9 cellular contexts compared by ENCODE assay signal in genomic region chrX:12971282-12972003, GRCh38. TPM values are rescaled to one million over a fixed set of nuclear protein-coding genes. Genes with fewer than 3 reads are reported as not detected.
A peak's percentile ranks its signal among the peaks of the same experiment; 100 is the strongest.
DNase-seq lines count a peak whose midpoint lies in the region; ATAC-seq, FAIRE-seq and TF ChIP-seq lines count a peak whose summit lies in the region.
"Had no signal": no experiment of that assay in that cellular context is flagged by ENCODE, and none has a peak within 500 bp of the region (broad histone marks: within the 10 kb centered on the region; RNA-seq: fewer than 3 reads in every experiment).

No MANE protein-coding gene starts in this region.

- H3K4me1 ChIP-seq in endothelial cell of umbilical vein (ENCODE audit: control insufficient read depth, extremely low read depth, insufficient read depth, low read length) (peaks cover 41% of the 10 kb centered on the region), psoas muscle (no peaks in the 10 kb centered on the region)

- H3K9me3 Mint-ChIP-seq in chondrocyte (ENCODE audit: low read depth), result no peaks in the 10 kb centered on the region

- no peaks in the 10 kb centered on the region for H4K20me1 ChIP-seq in endothelial cell of umbilical vein (replicated peaks; ENCODE audit: control insufficient read depth, extremely low read depth, insufficient read depth, low read length)

- FAIRE-seq in endothelial cell of umbilical vein (lab: Jason Lieb, UNC), result peak; percentile 35

- peak overlapping the region; percentile 56 for H3K9ac ChIP-seq in endothelial cell of umbilical vein (replicated peaks; ENCODE audit: extremely low read depth, insufficient read depth, low read length)

- BruUV-seq in endothelial cell of umbilical vein (replicated peaks; lab: Mats Ljungman, UMichigan), result no TSS peak

- H3K9me3 ChIP-seq in endothelial cell of umbilical vein (replicated peaks; ENCODE audit: control insufficient read depth, insufficient read depth, low read length), result no peaks in the 10 kb centered on the region
- H3K9me3 ChIP-seq in psoas muscle, result no peaks in the 10 kb centered on the region

- H3K27ac ChIP-seq in endothelial cell of umbilical vein (ENCODE audit: insufficient read depth, low read depth, low read length), result peak overlapping the region; percentile 68
- H3K27ac ChIP-seq in psoas muscle, result peak overlapping the region; percentile 63

- DNase-seq in GM12865 (ENCODE audit: low read depth) (peak; percentile 72), SHP77 (lab: John Stamatoyannopoulos, UW) (peak; percentile 10 to 48), endothelial cell of umbilical vein (ENCODE audit: low read depth, low spot score) (no peak), psoas muscle (peak in 1 of 2 donors; percentile 29), NCI-H146 treated with DMSO at 0.1 percent for 48 hours (lab: John Stamatoyannopoulos, UW; ENCODE audit: unreplicated experiment) (no peak), chondrocyte (ENCODE audit: low spot score) (no peak)
- DNase-seq: NCI-H774 had no signal

- H3K4me3 Mint-ChIP-seq in chondrocyte (ENCODE audit: unreplicated experiment), result no peak overlapping the region

- H3K27me3 ChIP-seq in endothelial cell of umbilical vein (ENCODE audit: control insufficient read depth in 2 of 2, insufficient read depth in 2 of 2, low read length in 2 of 2), result no peaks in the 10 kb centered on the region
- peaks cover 0 to 24% (median 0%) of the 10 kb centered on the region in 3 donors for H3K27me3 ChIP-seq in psoas muscle (ENCODE audit: insufficient read depth in 3 of 3, low read length in 2 of 3)

- H3K27ac Mint-ChIP-seq in chondrocyte (ENCODE audit: unreplicated experiment), result no peak overlapping the region

- H2AFZ ChIP-seq in endothelial cell of umbilical vein (ENCODE audit: low read depth, low read length), result peak overlapping the region; percentile 17

- ATAC-seq in psoas muscle, result no peak
- ATAC-seq in GM19351 (IDR thresholded peaks at IDR 0.05; ENCODE audit: unreplicated experiment), result no peak
- ATAC-seq in HG02870 (IDR thresholded peaks at IDR 0.05; ENCODE audit: unreplicated experiment), result no peak

- CTCF ChIA-PET in endothelial cell of umbilical vein (lab: Charles Lee), result interaction anchor here (1.2 to 4.6 kb wide), 5 partner anchors 18 to 675 kb away, joined by 4 to 58 read pairs (median 10); no protein-coding TSS in a partner anchor

- POLR2A ChIA-PET in endothelial cell of umbilical vein (lab: Charles Lee), result no interaction called here

- no peaks in the 10 kb centered on the region for H3K9me1 ChIP-seq in endothelial cell of umbilical vein (replicated peaks; ENCODE audit: control insufficient read depth, extremely low read depth, insufficient read depth, low read length)

- H3K4me3 ChIP-seq in GM12865 (ENCODE audit: low read depth, low read length) (peak overlapping the region; percentile 59), endothelial cell of umbilical vein (replicated peaks in 1 of 3; ENCODE audit: insufficient read depth in 1 of 3, low read depth in 1 of 3, low read length in 3 of 3) (no peak overlapping the region), psoas muscle (peak overlapping the region; percentile 15)

- 63 to 74% (median 67%) methylated on average over 12 of the region's 12 CpGs for WGBS in psoas muscle, 3 donors

- H3K27me3 Mint-ChIP-seq in chondrocyte (ENCODE audit: low read depth), result no peaks in the 10 kb centered on the region

- no peaks in the 10 kb centered on the region for H3K36me3 ChIP-seq in endothelial cell of umbilical vein (ENCODE audit: control insufficient read depth in 2 of 2, extremely low read depth in 1 of 2, insufficient read depth in 2 of 2, low read length in 2 of 2)
- H3K36me3 ChIP-seq in psoas muscle (ENCODE audit: insufficient read depth in 1 of 2, low read depth in 1 of 2), result no peaks in the 10 kb centered on the region

- peaks cover 19% of the 10 kb centered on the region for H3K4me1 Mint-ChIP-seq in chondrocyte (ENCODE audit: low read depth)

- H3K79me2 ChIP-seq in endothelial cell of umbilical vein (ENCODE audit: control insufficient read depth, insufficient read depth, low read length), result peaks cover 25% of the 10 kb centered on the region

- intact Hi-C loops in endothelial cell of umbilical vein (cut with micrococcal nuclease) (loop anchor here (2.0 kb wide), 3 partner anchors 15 to 681 kb away; partner anchors contain the start of gene TCEANC), psoas muscle (cut with DNase I) (no loop called here)

- H3K36me3 Mint-ChIP-seq in chondrocyte (ENCODE audit: low read depth), result peaks cover 11% of the 10 kb centered on the region

- TF ChIP-seq CTCF in GM12865 (IDR thresholded peaks at IDR 0.05; ENCODE audit: insufficient read depth, low read depth, low read length, missing control alignments) (no peak), endothelial cell of umbilical vein (IDR thresholded peaks at IDR 0.05; ENCODE audit: extremely low read depth in 1 of 2, insufficient read depth in 1 of 2, low read depth in 1 of 2, low read length in 2 of 2) (no peak), psoas muscle (IDR thresholded peaks at IDR 0.05) (no peak), chondrocyte (IDR thresholded peaks at IDR 0.05) (no peak)

- TF ChIP-seq POLR2A in endothelial cell of umbilical vein (IDR thresholded peaks at IDR 0.05; ENCODE audit: low read depth, low read length), result no peak

- dilution Hi-C loops in endothelial cell of umbilical vein (cut with MboI; ENCODE audit: extremely low pct_ligation_motif_present, low sequenced_read_pairs), result no loop called here

- H3K4me2 ChIP-seq in endothelial cell of umbilical vein (ENCODE audit: insufficient read depth, low read length), result no peak overlapping the region

TF ChIP-seq in endothelial cell of umbilical vein, 7 proteins besides CTCF, POLR2A, EP300 and RAD21:
- TF ChIP-seq JUN (IDR thresholded peaks at IDR 0.05; ENCODE audit: borderline replicate concordance, insufficient read depth, insufficient read length, low read depth), result no peak
- no peak for TF ChIP-seq MAX (IDR thresholded peaks at IDR 0.05; ENCODE audit: insufficient read depth, insufficient read length)
- peak; percentile 3 for TF ChIP-seq GATA2 (IDR thresholded peaks at IDR 0.05; ENCODE audit: insufficient read depth, insufficient read length, low read depth, low read length)

RNA-seq across cellular contexts. Expression of gene TMSB4X, which starts 3.5 kb away (rescaled TPM):
- total RNA-seq in endothelial cell of umbilical vein (6,742 and 6,858 TPM in 2 replicates), psoas muscle (100 to 1,000 TPM; 382 to 731 (median 461) TPM), chondrocyte (1,769 to 3,180 TPM (median 3,093 TPM) in 3 replicates)
- polyA plus RNA-seq in endothelial cell of umbilical vein (4,136 and 4,540 TPM in 2 replicates), psoas muscle (1,000 to 10,000 TPM in 1 of 3 donors, 100 to 1,000 TPM in 2; 534 to 1,148 (median 724) TPM)
- 5,392 and 6,117 TPM in 2 replicates for polyA plus RNA-seq in endothelial cell of umbilical vein (2011; cell fraction: cytosol; rRNA removed)
- 1,581 and 1,597 TPM in 2 replicates for polyA plus RNA-seq in endothelial cell of umbilical vein (2011; cell fraction: nucleus; rRNA removed)
- 9,118 and 13,019 TPM in 2 replicates for polyA plus RNA-seq in endothelial cell of umbilical vein (2012)
- polyA minus RNA-seq in endothelial cell of umbilical vein, result 2,966 and 3,319 TPM in 2 replicates
- polyA minus RNA-seq in endothelial cell of umbilical vein (2011; cell fraction: cytosol; rRNA and poly(A)+ RNA removed), result 185 TPM
- polyA minus RNA-seq in endothelial cell of umbilical vein (2011; cell fraction: nucleus; rRNA and poly(A)+ RNA removed), result 736 and 796 TPM in 2 replicates

Comparison
In these comparisons a context has a peak if more than half of its experiments do, and no peak if none do; other contexts are left out.
1. DNase-seq: peak in GM12865 (single experiment) and SHP77 (2 of 2); none in endothelial cell of umbilical vein (single experiment), NCI-H146 treated with DMSO at 0.1 percent for 48 hours (single experiment) and chondrocyte (single experiment).
2. H3K4me3 ChIP-seq: peak in GM12865 (single experiment) and psoas muscle (single experiment); none in endothelial cell of umbilical vein (0 of 3).